Comparison of ENCODE assay signal across 2 cellular contexts in the genomic region with DNA sequence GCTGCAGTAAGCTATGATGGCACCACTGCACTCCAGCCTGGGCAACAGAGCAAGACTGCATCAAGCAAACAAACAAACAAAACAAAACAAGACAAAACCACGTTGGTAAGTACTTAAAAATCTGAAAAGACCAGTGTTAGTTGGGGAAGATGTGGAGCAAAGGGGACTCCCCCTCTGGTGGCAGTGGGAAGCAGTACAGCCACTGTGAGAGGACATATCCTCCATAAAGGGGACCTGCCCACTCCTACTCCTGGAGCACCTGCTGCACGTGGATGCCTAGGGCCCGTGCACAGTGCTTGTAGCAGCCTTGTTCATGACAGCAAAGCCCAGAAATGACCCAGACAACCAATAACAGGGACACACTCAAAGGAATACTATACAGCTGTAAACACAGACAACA.
TF ChIP-seq lines count a peak whose summit lies in the region.

No MANE protein-coding gene starts in this region.

TF ChIP-seq in HCT116, 20 proteins besides CTCF, POLR2A, EP300 and RAD21:
- TF ChIP-seq, protein P1, sequence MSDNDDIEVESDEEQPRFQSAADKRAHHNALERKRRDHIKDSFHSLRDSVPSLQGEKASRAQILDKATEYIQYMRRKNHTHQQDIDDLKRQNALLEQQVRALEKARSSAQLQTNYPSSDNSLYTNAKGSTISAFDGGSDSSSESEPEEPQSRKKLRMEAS (IDR thresholded peaks at IDR 0.05), result no peak
- TF ChIP-seq SP1 (IDR thresholded peaks at IDR 0.05; ENCODE audit: low read depth) (no peak), EGR1 (IDR thresholded peaks at IDR 0.05; ENCODE audit: low read depth) (no peak), CEBPB (IDR thresholded peaks at IDR 0.05; ENCODE audit: low read depth) (no peak), EZH2 (IDR thresholded peaks at IDR 0.05) (no peak)
- TF ChIP-seq, protein P2, sequence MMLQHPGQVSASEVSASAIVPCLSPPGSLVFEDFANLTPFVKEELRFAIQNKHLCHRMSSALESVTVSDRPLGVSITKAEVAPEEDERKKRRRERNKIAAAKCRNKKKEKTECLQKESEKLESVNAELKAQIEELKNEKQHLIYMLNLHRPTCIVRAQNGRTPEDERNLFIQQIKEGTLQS (IDR thresholded peaks at IDR 0.05), result no peak
- TF ChIP-seq, protein P3, sequence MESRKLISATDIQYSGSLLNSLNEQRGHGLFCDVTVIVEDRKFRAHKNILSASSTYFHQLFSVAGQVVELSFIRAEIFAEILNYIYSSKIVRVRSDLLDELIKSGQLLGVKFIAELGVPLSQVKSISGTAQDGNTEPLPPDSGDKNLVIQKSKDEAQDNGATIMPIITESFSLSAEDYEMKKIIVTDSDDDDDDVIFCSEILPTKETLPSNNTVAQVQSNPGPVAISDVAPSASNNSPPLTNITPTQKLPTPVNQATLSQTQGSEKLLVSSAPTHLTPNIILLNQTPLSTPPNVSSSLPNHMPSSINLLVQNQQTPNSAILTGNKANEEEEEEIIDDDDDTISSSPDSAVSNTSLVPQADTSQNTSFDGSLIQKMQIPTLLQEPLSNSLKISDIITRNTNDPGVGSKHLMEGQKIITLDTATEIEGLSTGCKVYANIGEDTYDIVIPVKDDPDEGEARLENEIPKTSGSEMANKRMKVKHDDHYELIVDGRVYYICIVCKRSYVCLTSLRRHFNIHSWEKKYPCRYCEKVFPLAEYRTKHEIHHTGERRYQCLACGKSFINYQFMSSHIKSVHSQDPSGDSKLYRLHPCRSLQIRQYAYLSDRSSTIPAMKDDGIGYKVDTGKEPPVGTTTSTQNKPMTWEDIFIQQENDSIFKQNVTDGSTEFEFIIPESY (IDR thresholded peaks at IDR 0.05; ENCODE audit: extremely low read depth, insufficient replicate concordance, low read length), result no peak

TF ChIP-seq in SK-N-SH, 30 proteins besides CTCF, POLR2A, EP300 and RAD21:
- TF ChIP-seq GATA2 (CRISPR knock-in tag; IDR thresholded peaks at IDR 0.05), result no peak
- TF ChIP-seq, protein P1 (IDR thresholded peaks at IDR 0.05; ENCODE audit: low read depth), result no peak
- no peak for TF ChIP-seq EZH2phosphoT487 (IDR thresholded peaks at IDR 0.05; ENCODE audit: borderline replicate concordance, low read depth)
- TF ChIP-seq SIN3A (IDR thresholded peaks at IDR 0.05; ENCODE audit: borderline replicate concordance, low read depth, low read length), result no peak
- TF ChIP-seq MEF2A (IDR thresholded peaks at IDR 0.05; ENCODE audit: borderline replicate concordance, low read depth), result no peak
- no peak for TF ChIP-seq TAF1 (IDR thresholded peaks at IDR 0.05; ENCODE audit: borderline replicate concordance, low read depth, low read length)
- TF ChIP-seq NFIC (IDR thresholded peaks at IDR 0.05; ENCODE audit: borderline replicate concordance), result no peak
TF ChIP-seq in SK-N-SH: peak in this region for 0.
